ENCODE assay signal across 8 cellular contexts in genomic region chr20:41956316-41957050, GRCh38.
DNase-seq lines count a peak whose midpoint lies in the region; ATAC-seq and TF ChIP-seq lines count a peak whose summit lies in the region.

No MANE protein-coding gene starts in this region.

- H3K4me3 Mint-ChIP-seq in H9 = no peak overlapping the region
- no peak overlapping the region for H3K4me3 Mint-ChIP-seq in CD8-positive, alpha-beta memory T cell

- no peak overlapping the region for H4K91ac ChIP-seq in H9 (ENCODE audit: insufficient read length, low read depth, low read length)

- H3K27me3 Mint-ChIP-seq in H9 (ENCODE audit: low read depth) = peaks cover 2% of the 10 kb centered on the region; the same call in 1 of the 2 replicates
- H3K27me3 Mint-ChIP-seq in CD8-positive, alpha-beta memory T cell = peaks cover 0 to 2% of the 10 kb centered on the region in 2 donors

- H3K4ac ChIP-seq in H9 (ENCODE audit: low read depth, low read length) = no peak overlapping the region

- H3K4me3 ChIP-seq in AG04450 (ENCODE audit: low read depth, low read length) (no peak overlapping the region), left ventricle myocardium inferior (no peak overlapping the region)
- no peak overlapping the region for H3K4me3 ChIP-seq in CD8-positive, alpha-beta memory T cell (ENCODE audit: low read length)

- peaks cover 12% of the 10 kb centered on the region; the same call in 1 of the 2 replicates for H3K9me3 ChIP-seq in AG04450 (ENCODE audit: control insufficient read depth, insufficient read depth, low read length)
- no peaks in the 10 kb centered on the region for H3K9me3 ChIP-seq in H9 (ENCODE audit: control insufficient read depth, low read depth, low read length)
- H3K9me3 ChIP-seq in left ventricle myocardium inferior (replicated peaks) = no peaks in the 10 kb centered on the region
- H3K9me3 ChIP-seq in CD8-positive, alpha-beta memory T cell (ENCODE audit: low read length) = no peaks in the 10 kb centered on the region

- no peak overlapping the region for H3T11ph ChIP-seq in H9 (ENCODE audit: low read length)

- intact Hi-C loops in left ventricle myocardium inferior (cut with micrococcal nuclease) = no loop called here

- no peak overlapping the region for H2BK15ac ChIP-seq in H9 (ENCODE audit: low read depth, low read length)

- WGBS in H9 (ENCODE audit: extremely low coverage, insufficient read length, low lambda C conversion rate) = no CpG with 5 or more reads among the region's 6 CpGs

- H3K79me2 ChIP-seq in H9 (ENCODE audit: insufficient read depth, low read length) = no peaks in the 10 kb centered on the region

- 0 out of 2 replicates have a peak, but pooled peaks have one; percentile 17 for TF ChIP-seq CTCF in AG04450 (IDR thresholded peaks at IDR 0.05; ENCODE audit: low read depth, low read length)
- TF ChIP-seq CTCF in H9 (conservative IDR thresholded peaks at IDR 0.05) = peak; percentile 88
- TF ChIP-seq CTCF in left ventricle myocardium inferior (IDR thresholded peaks at IDR 0.05; ENCODE audit: borderline replicate concordance) = peak; percentile 52

- H3K56ac ChIP-seq in H9 (ENCODE audit: insufficient read length, low read depth, low read length) = no peak overlapping the region

- no peak overlapping the region for H3K27ac Mint-ChIP-seq in H9
- H3K27ac Mint-ChIP-seq in CD8-positive, alpha-beta memory T cell = no peak overlapping the region

- ATAC-seq in GM21423 (IDR thresholded peaks at IDR 0.05; ENCODE audit: unreplicated experiment) = no peak
- no peak for ATAC-seq in GM19395 (IDR thresholded peaks at IDR 0.05; ENCODE audit: unreplicated experiment)
- ATAC-seq in GM18907 (IDR thresholded peaks at IDR 0.05; ENCODE audit: unreplicated experiment) = no peak

- CTCF ChIA-PET in AG04450 (lab: Charles Lee) = interaction anchor here (1.3 kb wide), 1 partner anchor 20 kb away, joined by 3 read pairs; no protein-coding TSS in a partner anchor
- CTCF ChIA-PET in CD8-positive, alpha-beta memory T cell (lab: Charles Lee) = no interaction called here

- H3K23ac ChIP-seq in H9 (ENCODE audit: insufficient read length, low read depth, low read length) = no peak overlapping the region

- H2BK120ac ChIP-seq in H9 (ENCODE audit: low read depth, low read length, poor library complexity, severe bottlenecking) = no peak overlapping the region

- POLR2A ChIA-PET in AG04450 (lab: Yijun Ruan, JAX) = no interaction called here
- POLR2A ChIA-PET in CD8-positive, alpha-beta memory T cell (lab: Charles Lee) = no interaction called here

- H2BK5ac ChIP-seq in H9 (ENCODE audit: insufficient read length, low read length) = no peak overlapping the region

- H2AFZ ChIP-seq in H9 (ENCODE audit: low read length) = no peak overlapping the region

- H4K20me1 ChIP-seq in H9 (ENCODE audit: control insufficient read depth, insufficient read depth, insufficient read length) = no peaks in the 10 kb centered on the region

- no peak overlapping the region for H2AK5ac ChIP-seq in H9 (ENCODE audit: insufficient read length, low read length)

- DNase-seq in AG04450 (ENCODE audit: low read depth, low spot score) (no peak), H9 (peak; percentile 39), OCI-M1 (lab: John Stamatoyannopoulos, UW) (peak; percentile 7), left ventricle myocardium inferior (no peak)
- DNase-seq in CD8-positive, alpha-beta memory T cell = no peak

- no peaks in the 10 kb centered on the region; a peak in 1 of 5 replicates for H3K9me3 Mint-ChIP-seq in H9
- H3K9me3 Mint-ChIP-seq in CD8-positive, alpha-beta memory T cell = peaks cover 0 to 4% (median 2%) of the 10 kb centered on the region in 5 donors

- H3K4me1 Mint-ChIP-seq in H9 = peaks cover 3 to 7% of the 10 kb centered on the region in 2 experiments; a peak in 3 of 4 replicates
- no peaks in the 10 kb centered on the region for H3K4me1 Mint-ChIP-seq in CD8-positive, alpha-beta memory T cell

- no peak overlapping the region for H3K4me2 ChIP-seq in H9 (ENCODE audit: insufficient read depth, insufficient read length, low read length)

- no peak overlapping the region for H3K27ac ChIP-seq in AG04450 (ENCODE audit: low read depth, low read length)
- H3K27ac ChIP-seq in H9 (ENCODE audit: insufficient read length, low read depth, low read length) = no peak overlapping the region
- H3K27ac ChIP-seq in left ventricle myocardium inferior (replicated peaks) = no peak overlapping the region
- no peak overlapping the region for H3K27ac ChIP-seq in CD8-positive, alpha-beta memory T cell (ENCODE audit: low read depth, low read length)

- H4K8ac ChIP-seq in H9 (replicated peaks; ENCODE audit: insufficient read length, low read depth, low read length) = no peak overlapping the region

- no peak overlapping the region for H3K18ac ChIP-seq in H9 (ENCODE audit: insufficient read length, low read depth, low read length)

- no peaks in the 10 kb centered on the region for H3K23me2 ChIP-seq in H9 (ENCODE audit: insufficient read length, low read depth, low read length, poor library complexity, severe bottlenecking)

- H3K4me1 ChIP-seq in H9 (ENCODE audit: insufficient read depth, low read length) (no peaks in the 10 kb centered on the region), left ventricle myocardium inferior (no peaks in the 10 kb centered on the region)
- no peaks in the 10 kb centered on the region for H3K4me1 ChIP-seq in CD8-positive, alpha-beta memory T cell (ENCODE audit: insufficient read depth, low read length)

- no peak overlapping the region for H3K9ac ChIP-seq in H9 (ENCODE audit: extremely low read depth, insufficient read length, low read length)

- no peaks in the 10 kb centered on the region for H3K36me3 ChIP-seq in left ventricle myocardium inferior
- no peaks in the 10 kb centered on the region for H3K36me3 ChIP-seq in CD8-positive, alpha-beta memory T cell (ENCODE audit: insufficient read depth, low read length)

- no peaks in the 10 kb centered on the region for H3K79me1 ChIP-seq in H9 (ENCODE audit: insufficient read depth, low read depth, low read length, poor library complexity, severe bottlenecking)

- H2BK12ac ChIP-seq in H9 (ENCODE audit: insufficient read length, low read depth, low read length) = no peak overlapping the region

- no peak overlapping the region for H2BK20ac ChIP-seq in H9 (ENCODE audit: low read depth, low read length, poor library complexity, severe bottlenecking)

- H3K27me3 ChIP-seq in AG04450 (ENCODE audit: control insufficient read depth, insufficient read depth, low read length) (no peaks in the 10 kb centered on the region), H9 (ENCODE audit: insufficient read depth, low read length) (no peaks in the 10 kb centered on the region), left ventricle myocardium inferior (ENCODE audit: low read depth) (peaks cover 26% of the 10 kb centered on the region)
- H3K27me3 ChIP-seq in CD8-positive, alpha-beta memory T cell (ENCODE audit: insufficient read depth, low read length, poor library complexity, severe bottlenecking) = no peaks in the 10 kb centered on the region

- H4K5ac ChIP-seq in H9 (ENCODE audit: insufficient read length, low read depth, low read length) = no peak overlapping the region

- no peaks in the 10 kb centered on the region for H3K36me3 Mint-ChIP-seq in H9 (ENCODE audit: insufficient read depth in 1 of 3, low read depth in 3 of 3)
- no peaks in the 10 kb centered on the region for H3K36me3 Mint-ChIP-seq in CD8-positive, alpha-beta memory T cell

- no peak overlapping the region for H3K14ac ChIP-seq in H9 (ENCODE audit: insufficient read depth, low read length)

Comparison
In these comparisons a context has a peak if more than half of its experiments do, and no peak if none do; other contexts are left out.
1. DNase-seq: peak in H9 (single experiment) and OCI-M1 (single experiment); none in AG04450 (single experiment), left ventricle myocardium inferior (single experiment) and CD8-positive, alpha-beta memory T cell (0 of 5).
2. CTCF ChIP-seq: peak in every context shown above with its lines; median percentile 88 in H9; 52 in left ventricle myocardium inferior; 17 in AG04450.